ENCODE assay signal across 11 cellular contexts in genomic region chr12:12608557-12608957, GRCh38. TPM values are rescaled to one million over a fixed set of nuclear protein-coding genes. Genes with fewer than 3 reads are reported as not detected.
A peak's percentile ranks its signal among the peaks of the same experiment; 100 is the strongest.
DNase-seq lines count a peak whose midpoint lies in the region; ATAC-seq and TF ChIP-seq lines count a peak whose summit lies in the region.
"Had no signal": no experiment of that assay in that cellular context is flagged by ENCODE, and none has a peak within 500 bp of the region (broad histone marks: within the 10 kb centered on the region; RNA-seq: fewer than 3 reads in every experiment).

No MANE protein-coding gene starts in this region.

- intact Hi-C loops in mammary epithelial cell (cut with micrococcal nuclease), result loop anchor here (1.0 to 5.0 kb wide), 2 partner anchors 181 to 232 kb away; no protein-coding TSS in a partner anchor

- no peaks in the 10 kb centered on the region for H4K20me1 ChIP-seq in mammary epithelial cell (ENCODE audit: insufficient read depth, low read length)

- peaks cover 2% of the 10 kb centered on the region for H3K36me3 Mint-ChIP-seq in type B pancreatic cell

- BruUV-seq in mammary epithelial cell (replicated peaks; lab: Mats Ljungman, UMichigan), result no TSS peak

- H3K79me2 ChIP-seq in mammary epithelial cell (ENCODE audit: insufficient read depth, low read length), result peaks cover 7% of the 10 kb centered on the region

- H3K4me3 Mint-ChIP-seq in type B pancreatic cell, result peak overlapping the region; percentile 67
- H3K4me3 Mint-ChIP-seq: activated naive CD8-positive, alpha-beta T cell treated with anti-CD3 and anti-CD28 coated beads, Interleukin-2, amount 10 ng/mL, durations not matched to agents 7 days and 5 days had no signal

- TF ChIP-seq CTCF in mammary epithelial cell (conservative IDR thresholded peaks at IDR 0.05 in 1 of 2, IDR thresholded peaks at IDR 0.05 in 1 of 2; ENCODE audit: extremely low read depth in 1 of 2, insufficient read depth in 1 of 2, low read depth in 1 of 2, low read length in 2 of 2) (peak in 1 of 2 donors; percentile 46), type B pancreatic cell (conservative IDR thresholded peaks at IDR 0.05) (no peak)

- H3K4me1 Mint-ChIP-seq in type B pancreatic cell (ENCODE audit: unreplicated experiment), result peaks cover 9% of the 10 kb centered on the region

- H3K9me3 Mint-ChIP-seq in type B pancreatic cell, result no peaks in the 10 kb centered on the region
- H3K9me3 Mint-ChIP-seq: activated naive CD8-positive, alpha-beta T cell treated with anti-CD3 and anti-CD28 coated beads, Interleukin-2, amount 10 ng/mL, durations not matched to agents 7 days and 5 days had no signal

- peak; percentile 11 for DNase-seq in stimulated activated CD4-positive, alpha-beta T cell treated with anti-CD3 and anti-CD28 coated beads, Interleukin-15, amount 100 ng/mL, for 24 hours
- no peak for DNase-seq in stimulated activated CD4-positive, alpha-beta T cell treated with anti-CD3 and anti-CD28 coated beads, Interleukin-4, amount 100 ng/mL, for 4 hours
- DNase-seq in MV-4-11 (lab: John Stamatoyannopoulos, UW) (peak; percentile 32), mammary epithelial cell (peak; percentile 44), type B pancreatic cell (ENCODE audit: extremely low spot score, unreplicated experiment) (no peak), germinal center (ENCODE audit: low spot score) (no peak)
- DNase-seq in activated CD8-positive, alpha-beta memory T cell treated with anti-CD3 and anti-CD28 coated beads, Interleukin-2, amount 50 U/mL, for 4 hours, result no peak
- DNase-seq: activated naive CD8-positive, alpha-beta T cell treated with anti-CD3 and anti-CD28 coated beads, Interleukin-2, amount 10 ng/mL, durations not matched to agents 7 days and 5 days; stimulated activated CD8-positive, alpha-beta memory T cell treated with anti-CD3 and anti-CD28 coated beads, Interleukin-4, amount 100 ng/mL, for 48 hours; SW 1271 had no signal

- H3K27me3 ChIP-seq in mammary epithelial cell (ENCODE audit: insufficient read depth, low read length), result no peaks in the 10 kb centered on the region

- ATAC-seq in GM19455 (IDR thresholded peaks at IDR 0.05; ENCODE audit: unreplicated experiment), result no peak

- no peak overlapping the region for H2AFZ ChIP-seq in mammary epithelial cell (ENCODE audit: low read depth, low read length)

- no peaks in the 10 kb centered on the region for H3K9me3 ChIP-seq in mammary epithelial cell (replicated peaks; ENCODE audit: insufficient read depth, low read length)

- no peak overlapping the region for H3K4me3 ChIP-seq in mammary epithelial cell (replicated peaks in 1 of 3; ENCODE audit: insufficient read depth in 1 of 3, low read depth in 2 of 3, low read length in 3 of 3)

- in situ Hi-C loops in mammary epithelial cell (cut with MboI; ENCODE audit: low sequenced_read_pairs in 2 of 2), result no loop called here

- peak overlapping the region; percentile 68 for H3K27ac Mint-ChIP-seq in type B pancreatic cell
- H3K27ac Mint-ChIP-seq: activated naive CD8-positive, alpha-beta T cell treated with anti-CD3 and anti-CD28 coated beads, Interleukin-2, amount 10 ng/mL, durations not matched to agents 7 days and 5 days had no signal

- H3K4me2 ChIP-seq in mammary epithelial cell (ENCODE audit: insufficient read depth, low read depth, low read length), result no peak overlapping the region

- no peak overlapping the region for H3K27ac ChIP-seq in mammary epithelial cell (ENCODE audit: insufficient read depth, low read depth, low read length)

- dilution Hi-C loops in mammary epithelial cell (cut with HindIII; ENCODE audit: low sequenced_read_pairs), result no loop called here

- H3K9ac ChIP-seq in mammary epithelial cell (ENCODE audit: insufficient read depth, low read length), result no peak overlapping the region

- WGBS in mammary epithelial cell (ENCODE audit: low coverage, missing lambda C conversion rate), result 91% methylated on average over 1 of the region's 1 CpG

- no peaks in the 10 kb centered on the region for H3K27me3 Mint-ChIP-seq in type B pancreatic cell
- H3K27me3 Mint-ChIP-seq: activated naive CD8-positive, alpha-beta T cell treated with anti-CD3 and anti-CD28 coated beads, Interleukin-2, amount 10 ng/mL, durations not matched to agents 7 days and 5 days had no signal

- no peaks in the 10 kb centered on the region for H3K36me3 ChIP-seq in mammary epithelial cell (ENCODE audit: insufficient read depth, low read length)

- peaks cover 24% of the 10 kb centered on the region for H3K4me1 ChIP-seq in mammary epithelial cell (ENCODE audit: insufficient read depth, low read length)

- CTCF ChIA-PET in mammary epithelial cell (lab: Charles Lee; ENCODE audit: low non-redundant PET), result no interaction called here

RNA-seq across cellular contexts. Expression of gene CREBL2, which starts 3.1 kb away (rescaled TPM):
- total RNA-seq in mammary epithelial cell, result 10 to 100 TPM; 18.1 to 40.2 TPM
- 9.1 TPM for polyA plus RNA-seq in mammary epithelial cell
- 7.5 TPM for polyA minus RNA-seq in mammary epithelial cell
- 11.9 and 21.4 TPM in 2 replicates for total RNA-seq in type B pancreatic cell (ENCODE audit: low replicate concordance)

RNA-seq across cellular contexts. Expression of gene DUSP16, which starts 45.9 kb away (rescaled TPM):
- 10 to 100 TPM; 11.2 to 16.4 TPM for total RNA-seq in mammary epithelial cell
- 4.3 TPM for polyA plus RNA-seq in mammary epithelial cell
- 9.0 TPM for polyA minus RNA-seq in mammary epithelial cell
- 52.1 and 240 TPM in 2 replicates for total RNA-seq in type B pancreatic cell (ENCODE audit: low replicate concordance)

Comparison
In these comparisons a context has a peak if more than half of its experiments do, and no peak if none do; other contexts are left out.
1. DNase-seq: peak in stimulated activated CD4-positive, alpha-beta T cell treated with anti-CD3 and anti-CD28 coated beads, Interleukin-15, amount 100 ng/mL, for 24 hours (single experiment), MV-4-11 (single experiment) and mammary epithelial cell (single experiment); none in stimulated activated CD4-positive, alpha-beta T cell treated with anti-CD3 and anti-CD28 coated beads, Interleukin-4, amount 100 ng/mL, for 4 hours (0 of 2), type B pancreatic cell (single experiment), germinal center (single experiment) and activated CD8-positive, alpha-beta memory T cell treated with anti-CD3 and anti-CD28 coated beads, Interleukin-2, amount 50 U/mL, for 4 hours (single experiment).